Comparison of ENCODE assay signal across 29 cellular contexts in the genomic region with DNA sequence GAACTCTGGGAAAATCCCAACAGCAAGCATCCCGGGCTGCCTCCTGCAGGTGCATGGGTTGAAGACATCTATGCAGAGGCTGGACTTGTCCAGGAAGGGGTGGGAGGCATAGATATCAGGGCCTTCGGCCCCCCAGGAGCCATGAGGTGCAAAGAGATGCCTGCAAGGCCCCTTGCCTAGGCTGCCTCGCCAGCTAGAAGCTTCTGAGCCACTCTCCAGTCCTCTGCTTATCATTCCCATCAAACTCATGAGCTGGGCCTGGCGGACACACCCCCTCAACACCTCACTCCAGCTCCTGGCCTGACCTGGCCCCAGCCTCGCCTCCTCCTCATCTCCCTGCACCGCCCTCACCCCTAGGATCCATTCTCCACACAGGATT.
"Had no signal": no experiment of that assay in that cellular context is flagged by ENCODE, and none has a peak within 500 bp of the region (broad histone marks: within the 10 kb centered on the region; RNA-seq: fewer than 3 reads in every experiment).

No MANE protein-coding gene starts in this region.

- H3K36me3 ChIP-seq: adrenal gland, ascending aorta, brain microvascular endothelial cell, esophagus muscularis mucosa, neutrophil, ovary, right atrium auricular region, upper lobe of right lung had no signal

- H3K27ac ChIP-seq: adrenal gland, ascending aorta, brain microvascular endothelial cell, esophagus muscularis mucosa, hepatocyte, neutrophil, ovary, psoas muscle, right atrium auricular region, skin epidermis, upper lobe of right lung, VCaP had no signal

- ATAC-seq: activated CD4-positive, CD25-positive, alpha-beta regulatory T cell treated with anti-CD3 and anti-CD28 coated beads, Interleukin-2, amount 50 U/mL, for 24 hours; activated CD8-positive, alpha-beta memory T cell treated with anti-CD3 and anti-CD28 coated beads, Interleukin-2, amount 10 ng/mL, durations not matched to agents 7 days and 5 days; activated CD8-positive, alpha-beta T cell treated with anti-CD3 and anti-CD28 coated beads for 36 hours; left ventricle myocardium superior; natural killer cell treated with Interleukin-12 subunit alpha and Interleukin-12 subunit beta and Interleukin-15 and Interleukin-18, amount 100 ng/mL, for 72 hours; psoas muscle; stimulated activated naive B cell treated with anti-CD40 and anti-IgM and Interleukin-4, amounts not matched to agents 10 μg/mL and 1 μg/mL and 100 μg/mL, for 72 hours; T-cell; upper lobe of right lung had no signal

- H2AFZ ChIP-seq: hepatocyte had no signal

- FAIRE-seq: colon, frontal cortex had no signal

- H3K9me3 ChIP-seq: adrenal gland, ascending aorta, esophagus muscularis mucosa, neutrophil, ovary, psoas muscle, right atrium auricular region, upper lobe of right lung had no signal

- H3K4me1 ChIP-seq: ascending aorta, psoas muscle, right atrium auricular region had no signal

- H3K4me2 ChIP-seq: hepatocyte had no signal

- H3K27me3 ChIP-seq: adrenal gland, ascending aorta, brain microvascular endothelial cell, esophagus muscularis mucosa, hepatocyte, neutrophil, ovary, right atrium auricular region, upper lobe of right lung had no signal

- H3K79me2 ChIP-seq: hepatocyte had no signal

- H3K4me3 ChIP-seq: adrenal gland, ascending aorta, esophagus muscularis mucosa, hepatocyte, ovary, psoas muscle, right atrium auricular region, skin epidermis, upper lobe of right lung had no signal

- DNase-seq: activated CD4-positive, alpha-beta T cell treated with anti-CD3 and anti-CD28 coated beads, Interleukin-2, amount 10 ng/mL, durations not matched to agents 24 days and 14 days; activated CD8-positive, alpha-beta memory T cell treated with anti-CD3 and anti-CD28 coated beads, Interleukin-2, amount 10 ng/mL, durations not matched to agents 7 days and 5 days; activated CD8-positive, alpha-beta T cell treated with anti-CD3 and anti-CD28 coated beads for 36 hours; activated effector memory CD4-positive, alpha-beta T cell treated with anti-CD3 and anti-CD28 coated beads, Interleukin-2, amount 50 U/mL, for 16 hours; activated T-cell treated with anti-CD3 and anti-CD28 coated beads for 4 hours; brain microvascular endothelial cell; central memory CD4-positive, alpha-beta T cell; glutamatergic neuron; immature natural killer cell; left ventricle myocardium superior; mammary epithelial cell; psoas muscle; stimulated activated CD4-positive, alpha-beta T cell treated with anti-CD3 and anti-CD28 coated beads, Interleukin-15, amount 100 ng/mL, for 24 hours; stimulated activated naive B cell treated with anti-CD40 and anti-IgM and Interleukin-4, amounts not matched to agents 10 μg/mL and 1 μg/mL and 100 μg/mL, for 72 hours; T-cell; upper lobe of right lung had no signal
